10 cellular contexts compared by ENCODE assay signal in the genomic region with DNA sequence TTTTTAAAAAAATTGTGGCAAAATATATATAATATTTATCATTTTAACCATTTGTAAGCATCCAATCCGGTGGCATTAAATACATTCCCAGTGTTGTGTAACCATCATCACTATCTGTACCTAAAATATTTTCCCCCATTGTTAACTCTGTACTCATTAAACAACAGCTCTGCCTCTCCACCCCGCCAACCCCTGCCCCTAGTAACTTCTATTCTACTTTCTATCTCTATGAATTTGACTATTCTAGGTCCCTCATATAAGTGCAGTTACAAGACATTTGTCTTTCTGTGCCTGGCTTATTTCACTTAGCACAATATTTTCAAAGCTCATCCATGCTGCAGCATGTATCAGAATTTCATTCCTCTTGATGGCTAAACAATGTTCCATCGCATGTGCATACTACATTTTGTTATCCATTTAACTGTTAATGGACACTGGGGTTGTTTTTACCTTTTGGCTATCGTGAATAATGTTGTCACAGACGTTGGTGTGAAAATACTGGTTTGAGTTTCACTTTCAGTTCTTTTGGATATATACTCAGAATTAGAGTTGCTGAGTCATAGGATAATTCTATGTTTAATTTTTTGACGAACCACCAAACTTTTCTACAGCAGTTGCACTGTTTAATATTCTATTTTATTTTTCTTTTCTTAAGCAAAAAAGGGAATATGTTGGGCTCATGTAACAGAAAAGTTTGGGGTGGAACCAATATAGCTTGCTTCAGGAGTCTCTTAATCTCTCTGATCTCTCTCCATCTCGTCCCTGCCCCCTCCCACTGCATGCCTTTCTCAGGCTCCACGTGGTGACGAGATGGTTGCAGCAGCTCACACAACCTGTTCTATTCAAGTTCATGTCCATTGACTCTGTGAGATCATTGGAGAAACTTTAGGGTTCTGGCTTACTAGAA. TPM values are rescaled to one million over a fixed set of nuclear protein-coding genes. Genes with fewer than 3 reads are reported as not detected.
DNase-seq lines count a peak whose midpoint lies in the region; ATAC-seq and TF ChIP-seq lines count a peak whose summit lies in the region.
"Had no signal": no experiment of that assay in that cellular context is flagged by ENCODE, and none has a peak within 500 bp of the region (broad histone marks: within the 10 kb centered on the region; RNA-seq: fewer than 3 reads in every experiment).

No MANE protein-coding gene starts in this region.

- 55% methylated on average over 9 of the region's 9 CpGs for WGBS in esophagus muscularis mucosa

- peak overlapping the region; percentile 52 for H3K4me2 ChIP-seq in DND-41 (ENCODE audit: insufficient read depth, low read length)

- no peaks in the 10 kb centered on the region for H3K9me3 ChIP-seq in DND-41 (ENCODE audit: insufficient read depth, low read length, severe bottlenecking)
- H3K9me3 ChIP-seq in esophagus muscularis mucosa: no peaks in the 10 kb centered on the region

- no peak for TF ChIP-seq POLR2A in esophagus muscularis mucosa (IDR thresholded peaks at IDR 0.05; ENCODE audit: low read depth)

- no peaks in the 10 kb centered on the region for H3K36me3 Mint-ChIP-seq in Calu3 (ENCODE audit: insufficient read depth, unreplicated experiment)

- H4K20me1 ChIP-seq in DND-41 (ENCODE audit: insufficient read depth, low read length): no peaks in the 10 kb centered on the region

- peak overlapping the region; percentile 35 for H3K9ac ChIP-seq in DND-41 (ENCODE audit: low read depth, low read length)

- H3K4me3 ChIP-seq in DND-41 (ENCODE audit: low read depth in 1 of 2, low read length in 2 of 2) (peak overlapping the region in 1 of 2 experiments; percentile 21; a peak in 2 of 4 replicates), WI38 (ENCODE audit: low read depth, low read length) (peak overlapping the region; percentile 33; the same call in 1 of the 2 replicates), esophagus muscularis mucosa (no peak overlapping the region)

- H3K4me1 Mint-ChIP-seq in Calu3 (ENCODE audit: low read depth, unreplicated experiment): peaks cover 9% of the 10 kb centered on the region

- no peaks in the 10 kb centered on the region for H3K27me3 ChIP-seq in DND-41 (ENCODE audit: insufficient read depth, low read length, poor library complexity)
- peaks cover 0 to 7% (median 0%) of the 10 kb centered on the region in 4 donors for H3K27me3 ChIP-seq in esophagus muscularis mucosa

- H2AFZ ChIP-seq in DND-41 (ENCODE audit: low read depth, low read length): peak overlapping the region; percentile 66

- BruUV-seq in Calu3 (replicated peaks; lab: Mats Ljungman, UMichigan): no TSS peak

- H3K4me1 ChIP-seq in DND-41 (ENCODE audit: insufficient read depth, low read length) (peaks cover 27% of the 10 kb centered on the region), esophagus muscularis mucosa (no peaks in the 10 kb centered on the region)

- intact Hi-C loops in esophagus muscularis mucosa (cut with DNase I) (no loop called here), Calu3 (cut with micrococcal nuclease; ENCODE audit: unreplicated experiment) (no loop called here)

- TF ChIP-seq CTCF in DND-41 (IDR thresholded peaks at IDR 0.05; ENCODE audit: borderline replicate concordance, extremely low read depth, low read length, poor library complexity, severe bottlenecking) (no peak), WI38 (IDR thresholded peaks at IDR 0.05; ENCODE audit: low read depth, low read length) (no peak), esophagus muscularis mucosa (IDR thresholded peaks at IDR 0.05) (no peak), Calu3 (IDR thresholded peaks at IDR 0.05; ENCODE audit: unreplicated experiment) (no peak)

- no peak for TF ChIP-seq EP300 in esophagus muscularis mucosa (IDR thresholded peaks at IDR 0.05)

- peak; percentile 87 for ATAC-seq in DND-41 (ENCODE audit: insufficient read depth, low read depth)
- peak; percentile 38 for ATAC-seq in GM21786 (IDR thresholded peaks at IDR 0.05; ENCODE audit: unreplicated experiment)
- ATAC-seq in left lobe of liver: peak; percentile 58

- no peaks in the 10 kb centered on the region for H3K9me3 Mint-ChIP-seq in Calu3 (ENCODE audit: low read depth, unreplicated experiment)

- H3K36me3 ChIP-seq in DND-41 (ENCODE audit: insufficient read depth, low read length) (no peaks in the 10 kb centered on the region), esophagus muscularis mucosa (no peaks in the 10 kb centered on the region)

- CTCF ChIA-PET in Calu3 (lab: Charles Lee): no interaction called here

- DNase-seq in DND-41 (peak; percentile 78), left lobe of liver (ENCODE audit: low spot score) (no peak), esophagus muscularis mucosa (ENCODE audit: extremely low spot score) (no peak), midbrain (lab: John Stamatoyannopoulos, UW) (no peak), RKO (ENCODE audit: low spot score) (no peak), Calu3 (no peak)
- DNase-seq: NCI-H2081 treated with DMSO at 0.1 percent for 48 hours had no signal

- H3K27me3 Mint-ChIP-seq in Calu3 (ENCODE audit: unreplicated experiment): peaks cover 12% of the 10 kb centered on the region

- H3K79me2 ChIP-seq in DND-41 (ENCODE audit: insufficient read depth, low read length): no peaks in the 10 kb centered on the region

- no peak overlapping the region for H3K27ac Mint-ChIP-seq in Calu3 (ENCODE audit: unreplicated experiment)

- H3K27ac ChIP-seq in DND-41 (ENCODE audit: low read length): peak overlapping the region; percentile 80
- no peak overlapping the region for H3K27ac ChIP-seq in esophagus muscularis mucosa (replicated peaks in 1 of 4)

- no peak overlapping the region for H3K4me3 Mint-ChIP-seq in Calu3 (ENCODE audit: low read depth, unreplicated experiment)

RNA-seq across cellular contexts. Expression of a gene that starts 25.2 kb away (rescaled TPM):
- total RNA-seq in left lobe of liver (32.6 TPM), esophagus muscularis mucosa (10 to 100 TPM; 32.4 to 58.8 (median 37.9) TPM), Calu3 (2022) (25.4 and 25.7 TPM in 2 replicates)

RNA-seq across cellular contexts. Expression of a gene that starts 28.7 kb away (rescaled TPM):
- total RNA-seq in left lobe of liver (0.45 TPM), esophagus muscularis mucosa (1 to 10 TPM in 1 of 4 donors, under 1 TPM in 3; under 0.01 to 1.9 (median 0.39) TPM), Calu3 (2022) (0.24 and 0.42 TPM in 2 replicates)
- total RNA-seq: pulmonary artery endothelial cell had no signal
